In the genomic region with DNA sequence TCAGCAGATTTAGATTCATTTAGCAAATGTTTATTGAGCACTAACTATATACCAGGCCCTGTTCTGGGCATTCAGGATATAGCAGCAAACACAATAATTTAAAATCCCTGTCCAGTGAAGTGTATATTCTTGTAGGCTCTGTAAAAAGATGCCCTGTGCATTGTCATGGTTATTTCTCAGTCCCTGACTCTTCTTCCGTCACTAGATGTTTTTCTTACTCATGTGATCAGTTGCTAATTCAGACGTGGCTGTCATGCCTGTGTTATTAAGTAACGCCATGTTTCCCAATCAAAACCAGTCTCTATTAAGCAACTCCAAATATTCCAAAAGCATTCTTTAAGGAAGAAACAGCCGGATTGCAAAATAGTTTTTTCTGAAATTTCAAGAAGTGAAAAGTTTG, we compare ENCODE assay signal across 8 cellular contexts.
DNase-seq lines count a peak whose midpoint lies in the region; ATAC-seq, FAIRE-seq and TF ChIP-seq lines count a peak whose summit lies in the region.
"Not testable (repeated sequence)": the region's sequence is repeated elsewhere in the genome, so short reads cannot be mapped to it uniquely, and the experiment has no call there.

No MANE protein-coding gene starts in this region.

- not testable (repeated sequence) for H3K36me3 Mint-ChIP-seq in astrocyte (ENCODE audit: low read depth, unreplicated experiment)

- H3K9ac ChIP-seq in astrocyte (ENCODE audit: low read length) = not testable (repeated sequence)

- not testable (repeated sequence) for H3K36me3 ChIP-seq in astrocyte (ENCODE audit: insufficient read depth, low read length); lung (ENCODE audit: control insufficient read depth in 2 of 2, insufficient read depth in 2 of 2, low read length in 2 of 2); pancreas; thoracic aorta

- not testable (repeated sequence) for TF ChIP-seq POLR2A in H54 (IDR thresholded peaks at IDR 0.05; ENCODE audit: low read depth, low read length)

- H3K9me3 Mint-ChIP-seq in astrocyte (ENCODE audit: unreplicated experiment) = not testable (repeated sequence)

- H3K4me2 ChIP-seq in astrocyte (ENCODE audit: low read length) = not testable (repeated sequence)

- TF ChIP-seq CTCF in astrocyte (IDR thresholded peaks at IDR 0.05; ENCODE audit: insufficient read depth, low read depth, low read length); lung (IDR thresholded peaks at IDR 0.05; ENCODE audit: control extremely low read depth, extremely low read depth); pancreas (IDR thresholded peaks at IDR 0.05); thoracic aorta (IDR thresholded peaks at IDR 0.05): not testable (repeated sequence)

- H3K27me3 Mint-ChIP-seq in astrocyte (ENCODE audit: low read depth, unreplicated experiment) = not testable (repeated sequence)

- not testable (repeated sequence) for H3K27me3 ChIP-seq in astrocyte (ENCODE audit: insufficient read depth, low read length); lung (ENCODE audit: control insufficient read depth, insufficient read depth); pancreas; thoracic aorta (replicated peaks; ENCODE audit: insufficient read depth)

- not testable (repeated sequence) for H3K4me1 Mint-ChIP-seq in astrocyte (ENCODE audit: low read depth, unreplicated experiment)

- not testable (repeated sequence) for H3K27ac ChIP-seq in astrocyte (ENCODE audit: low read depth, low read length); lung (ENCODE audit: low read depth in 1 of 2, low read length in 1 of 2); pancreas; thoracic aorta

- H3K4me3 ChIP-seq in astrocyte (ENCODE audit: insufficient read depth, low read depth, low read length); lung; pancreas; thoracic aorta: not testable (repeated sequence)

- H4K20me1 ChIP-seq in astrocyte (ENCODE audit: insufficient read depth, low read length) = not testable (repeated sequence)

- H3K4me1 ChIP-seq in astrocyte (ENCODE audit: insufficient read depth, low read length); lung (ENCODE audit: control insufficient read depth in 2 of 2, insufficient read depth in 2 of 2, low read length in 2 of 2); pancreas; thoracic aorta (ENCODE audit: control insufficient read depth in 1 of 2, low read depth in 2 of 2): not testable (repeated sequence)

- H2AFZ ChIP-seq in astrocyte (ENCODE audit: low read depth, low read length) = not testable (repeated sequence)

- H3K9me3 ChIP-seq in astrocyte (ENCODE audit: insufficient read depth, low read depth, low read length); lung (ENCODE audit: control insufficient read depth in 2 of 2, insufficient read depth in 1 of 2, low read length in 1 of 2); pancreas; thoracic aorta: not testable (repeated sequence)

- peak; percentile 62 for ATAC-seq in Right ventricle myocardium inferior
- ATAC-seq in left cardiac atrium = peak; percentile 82 to 88
- ATAC-seq in left lobe of liver = peak; percentile 74
- ATAC-seq in lung (ENCODE audit: insufficient read depth, low FRiP score) = peak; percentile 75
- ATAC-seq in pancreas = peak in 3 of 4 donors; percentile 40 to 78 (median 55)
- ATAC-seq in thoracic aorta (ENCODE audit: insufficient number of reproducible peaks, low FRiP score, low read depth) = peak; percentile 47

- not testable (repeated sequence) for DNase-seq in H54 (ENCODE audit: insufficient read length, low spot score); astrocyte (ENCODE audit: low read depth); Right ventricle myocardium inferior (ENCODE audit: missing footprints); left cardiac atrium; left lobe of liver (ENCODE audit: low spot score); lung (ENCODE audit: low spot score); pancreas; thoracic aorta (ENCODE audit: low spot score)

- H3K27ac Mint-ChIP-seq in astrocyte (ENCODE audit: unreplicated experiment) = not testable (repeated sequence)

- H3K79me2 ChIP-seq in astrocyte (ENCODE audit: insufficient read depth, low read length) = not testable (repeated sequence)

- FAIRE-seq in H54 (lab: Jason Lieb, UNC) (peak; percentile 97), astrocyte (lab: Jason Lieb, UNC) (peak; percentile 82), pancreas (lab: Jason Lieb, UNC) (peak; percentile 17)

- H3K4me3 Mint-ChIP-seq in astrocyte (ENCODE audit: unreplicated experiment) = not testable (repeated sequence)

- WGBS in lung, 2 donors = no CpG with 5 or more reads among the region's 4 CpGs
- WGBS in pancreas, 2 donors = no CpG with 5 or more reads among the region's 4 CpGs

- intact Hi-C loops in Right ventricle myocardium inferior (cut with DNase I); left cardiac atrium (cut with DNase I); pancreas (cut with DNase I): not testable (repeated sequence)
